In genomic region chr16:381788-382717, GRCh38 we compare ENCODE assay signal across 8 cellular contexts. TPM values are rescaled to one million over a fixed set of nuclear protein-coding genes. Genes with fewer than 3 reads are reported as not detected.
DNase-seq lines count a peak whose midpoint lies in the region; ATAC-seq and TF ChIP-seq lines count a peak whose summit lies in the region.

PGAP6 (minus strand) TSS chr16:381978; CDS start chr16:381821, 157 bp downstream.

- ATAC-seq in HG03066 (IDR thresholded peaks at IDR 0.05; ENCODE audit: low read depth, unreplicated experiment): peak; percentile 52

- peaks cover 0 to 5% of the 10 kb centered on the region in 2 donors for H3K36me3 ChIP-seq in thyroid gland

- DNase-seq in NCI-H345 (lab: John Stamatoyannopoulos, UW) (peak; percentile 77), NCI-H345 treated with DMSO at 0.1 percent for 48 hours (lab: John Stamatoyannopoulos, UW; ENCODE audit: unreplicated experiment) (no peak), RWPE1 (ENCODE audit: low spot score) (peak; percentile 71), glomerular visceral epithelial cell (ENCODE audit: extremely low spot score) (peak; percentile 72), occipital lobe (lab: John Stamatoyannopoulos, UW) (peak; percentile 43), thyroid gland (peak; percentile 70 to 71)
- peak; percentile 76 for DNase-seq in activated naive CD4-positive, alpha-beta T cell treated with anti-CD3 and anti-CD28 coated beads, Interleukin-2, amount 10 ng/mL, durations not matched to agents 7 days and 5 days

- intact Hi-C loops in thyroid gland (cut with DNase I): loop anchor here (10.0 kb wide), 1 partner anchor 103 kb away; no protein-coding TSS in a partner anchor

- POLR2A ChIA-PET in RWPE1 (lab: Yijun Ruan, JAX; ENCODE audit: low non-redundant PET): interaction anchor here (1.3 kb wide), 1 partner anchor 20 kb away, joined by 6 read pairs; the partner anchor contains the start of gene DECR2

- peaks cover 28 to 33% of the 10 kb centered on the region in 2 donors for H3K4me1 ChIP-seq in thyroid gland

- no peaks in the 10 kb centered on the region for H3K9me3 Mint-ChIP-seq in activated naive CD4-positive, alpha-beta T cell treated with anti-CD3 and anti-CD28 coated beads, Interleukin-2, amount 10 ng/mL, durations not matched to agents 7 days and 5 days

- TF ChIP-seq CTCF in RWPE1 (conservative IDR thresholded peaks at IDR 0.05; ENCODE audit: low read depth) (no peak), thyroid gland (IDR thresholded peaks at IDR 0.05) (no peak)

- CTCF ChIA-PET in RWPE1 (lab: Yijun Ruan, JAX): no interaction called here
- CTCF ChIA-PET in activated naive CD4-positive, alpha-beta T cell treated with anti-CD3 and anti-CD28 coated beads, Interleukin-2, amount 10 ng/mL, durations not matched to agents 7 days and 5 days (lab: Charles Lee): interaction anchor here (1.2 to 1.3 kb wide), 2 partner anchors 19 to 20 kb away, joined by 3 to 4 read pairs; partner anchors contain the start of gene DECR2

- H3K27ac Mint-ChIP-seq in activated naive CD4-positive, alpha-beta T cell treated with anti-CD3 and anti-CD28 coated beads, Interleukin-2, amount 10 ng/mL, durations not matched to agents 7 days and 5 days: peak within 1 kb of the TSS; percentile 88

- peaks cover 29% of the 10 kb centered on the region for H3K4me1 Mint-ChIP-seq in activated naive CD4-positive, alpha-beta T cell treated with anti-CD3 and anti-CD28 coated beads, Interleukin-2, amount 10 ng/mL, durations not matched to agents 7 days and 5 days

- H3K4me3 ChIP-seq in thyroid gland (replicated peaks in 1 of 3): peak within 1 kb of the TSS; percentile 84 to 98 (median 91)

- WGBS in thyroid gland, 2 donors: 0 to 1% methylated on average over 16 to 28 of the region's 123 CpGs

- H3K27me3 Mint-ChIP-seq in activated naive CD4-positive, alpha-beta T cell treated with anti-CD3 and anti-CD28 coated beads, Interleukin-2, amount 10 ng/mL, durations not matched to agents 7 days and 5 days: peaks cover 10% of the 10 kb centered on the region

- peak within 1 kb of the TSS; percentile 91 for H3K4me3 Mint-ChIP-seq in activated naive CD4-positive, alpha-beta T cell treated with anti-CD3 and anti-CD28 coated beads, Interleukin-2, amount 10 ng/mL, durations not matched to agents 7 days and 5 days

- H3K27ac ChIP-seq in RWPE1 (peak within 1 kb of the TSS; percentile 73), thyroid gland (peak within 1 kb of the TSS; percentile 58 to 86 (median 83))

- no peaks in the 10 kb centered on the region for H3K9me3 ChIP-seq in thyroid gland

- peak in 1 of 2 donors; percentile 54 for TF ChIP-seq POLR2A in thyroid gland (IDR thresholded peaks at IDR 0.05)

- peaks cover 9% of the 10 kb centered on the region for H3K36me3 Mint-ChIP-seq in activated naive CD4-positive, alpha-beta T cell treated with anti-CD3 and anti-CD28 coated beads, Interleukin-2, amount 10 ng/mL, durations not matched to agents 7 days and 5 days

- H3K27me3 ChIP-seq in thyroid gland: no peaks in the 10 kb centered on the region

RNA-seq across cellular contexts. Expression of gene PGAP6, which starts in this region (rescaled TPM):
- 14.3 TPM for total RNA-seq in occipital lobe
- total RNA-seq in thyroid gland: 10 to 100 TPM; 31.6 to 83.3 (median 62.2) TPM
